Comparison of ENCODE assay signal across 16 cellular contexts in genomic region chr5:2758632-2759031, GRCh38. TPM values are rescaled to one million over a fixed set of nuclear protein-coding genes. Genes with fewer than 3 reads are reported as not detected.
"Had no signal": no experiment of that assay in that cellular context is flagged by ENCODE, and none has a peak within 500 bp of the region (broad histone marks: within the 10 kb centered on the region; RNA-seq: fewer than 3 reads in every experiment).

No MANE protein-coding gene starts in this region.

- H3K27me3 ChIP-seq: vagina had no signal

- DNase-seq: activated CD4-positive, alpha-beta T cell treated with anti-CD3 and anti-CD28 coated beads, Interleukin-2, amount 50 U/mL, for 1 hour; activated naive CD4-positive, alpha-beta T cell treated with Interleukin-2 at 50 U/mL for 16 hours; activated naive CD8-positive, alpha-beta T cell treated with anti-CD3 and anti-CD28 coated beads, Interleukin-2, amount 50 U/mL, for 24 hours; esophagus squamous epithelium; left cardiac atrium; mucosa of descending colon; naive thymus-derived CD4-positive, alpha-beta T cell; stimulated activated CD4-positive, alpha-beta T cell treated with anti-CD3 and anti-CD28 coated beads, Interleukin-2, amount 100 ng/mL, for 48 hours; thyroid gland had no signal

- H3K4me3 ChIP-seq: ascending aorta, cardiac muscle cell, esophagus squamous epithelium, mucosa of descending colon, thyroid gland, vagina had no signal

- H3K4me1 ChIP-seq: ascending aorta had no signal

- H3K27ac Mint-ChIP-seq: activated naive CD8-positive, alpha-beta T cell treated with anti-CD3 and anti-CD28 coated beads, Interleukin-2, amount 50 U/mL, for 24 hours; activated T-helper 1 cell treated with anti-CD3 and anti-CD28 coated beads, Interleukin-12 subunit alpha, Interleukin-12 subunit beta, Interleukin-2, Interleukin-4 antibody, amounts not matched to agents 30 ng/mL and 10 ng/mL and 1 ng/mL, durations not matched to agents 14 hours and 24 hours and 36 hours; naive thymus-derived CD4-positive, alpha-beta T cell; stimulated activated memory B cell treated with anti-CD40 and anti-IgM and Interleukin-4, amounts not matched to agents 10 μg/mL and 1 μg/mL and 100 μg/mL, for 72 hours had no signal

- H3K9me3 ChIP-seq: ascending aorta, esophagus squamous epithelium, mucosa of descending colon, thyroid gland, vagina had no signal

- ATAC-seq: activated CD4-positive, CD25-positive, alpha-beta regulatory T cell treated with anti-CD3 and anti-CD28 coated beads, Interleukin-2, amount 50 U/mL, for 24 hours; activated naive CD8-positive, alpha-beta T cell treated with anti-CD3 and anti-CD28 coated beads, Interleukin-2, amount 50 U/mL, for 24 hours; left cardiac atrium; mucosa of descending colon; naive thymus-derived CD4-positive, alpha-beta T cell; stimulated activated memory B cell treated with anti-CD40 and anti-IgM and Interleukin-4, amounts not matched to agents 10 μg/mL and 1 μg/mL and 100 μg/mL, for 72 hours had no signal

- H3K27ac ChIP-seq: ascending aorta, cardiac muscle cell, esophagus squamous epithelium, thyroid gland, vagina had no signal

- H3K36me3 Mint-ChIP-seq: stimulated activated memory B cell treated with anti-CD40 and anti-IgM and Interleukin-4, amounts not matched to agents 10 μg/mL and 1 μg/mL and 100 μg/mL, for 72 hours had no signal

- H3K9me3 Mint-ChIP-seq: activated naive CD8-positive, alpha-beta T cell treated with anti-CD3 and anti-CD28 coated beads, Interleukin-2, amount 50 U/mL, for 24 hours; activated T-helper 1 cell treated with anti-CD3 and anti-CD28 coated beads, Interleukin-12 subunit alpha, Interleukin-12 subunit beta, Interleukin-2, Interleukin-4 antibody, amounts not matched to agents 30 ng/mL and 10 ng/mL and 1 ng/mL, durations not matched to agents 14 hours and 24 hours and 36 hours had no signal

- H3K36me3 ChIP-seq: ascending aorta, cardiac muscle cell, esophagus squamous epithelium, thyroid gland, vagina had no signal

- H3K4me3 Mint-ChIP-seq: activated naive CD8-positive, alpha-beta T cell treated with anti-CD3 and anti-CD28 coated beads, Interleukin-2, amount 50 U/mL, for 24 hours; activated T-helper 1 cell treated with anti-CD3 and anti-CD28 coated beads, Interleukin-12 subunit alpha, Interleukin-12 subunit beta, Interleukin-2, Interleukin-4 antibody, amounts not matched to agents 30 ng/mL and 10 ng/mL and 1 ng/mL, durations not matched to agents 14 hours and 24 hours and 36 hours; naive thymus-derived CD4-positive, alpha-beta T cell; stimulated activated memory B cell treated with anti-CD40 and anti-IgM and Interleukin-4, amounts not matched to agents 10 μg/mL and 1 μg/mL and 100 μg/mL, for 72 hours had no signal

RNA-seq across cellular contexts. Expression of gene IRX2, which starts 7.2 kb away (rescaled TPM):
- total RNA-seq: activated CD8-positive, alpha-beta memory T cell treated with anti-CD3 and anti-CD28 coated beads for 36 hours; activated T-helper 1 cell treated with anti-CD3 and anti-CD28 coated beads, Interleukin-12 subunit alpha, Interleukin-12 subunit beta, Interleukin-2, Interleukin-4 antibody, amounts not matched to agents 30 ng/mL and 10 ng/mL and 1 ng/mL, durations not matched to agents 14 hours and 24 hours and 36 hours; ascending aorta; naive thymus-derived CD4-positive, alpha-beta T cell had no signal
- polyA plus RNA-seq: naive thymus-derived CD4-positive, alpha-beta T cell had no signal
